ENCODE assay signal across 20 cellular contexts in genomic region chr11:105022527-105022926, GRCh38. TPM values are rescaled to one million over a fixed set of nuclear protein-coding genes. Genes with fewer than 3 reads are reported as not detected.
DNase-seq lines count a peak whose midpoint lies in the region; ATAC-seq and TF ChIP-seq lines count a peak whose summit lies in the region.
"Had no signal": no experiment of that assay in that cellular context is flagged by ENCODE, and none has a peak within 500 bp of the region (broad histone marks: within the 10 kb centered on the region; RNA-seq: fewer than 3 reads in every experiment).

No MANE protein-coding gene starts in this region.

- TF ChIP-seq CTCF in GM23338 (conservative IDR thresholded peaks at IDR 0.05; ENCODE audit: low read depth in 2 of 2), result no peak

- H3K36me3 ChIP-seq in GM23338 (ENCODE audit: insufficient read depth), result no peaks in the 10 kb centered on the region

- no peak overlapping the region for H3K27ac ChIP-seq in GM23338 (ENCODE audit: low read depth)

- H3K9me3 Mint-ChIP-seq in GM23338 (peaks cover 3% of the 10 kb centered on the region; the same call in 2 of the 3 replicates), memory B cell (no peaks in the 10 kb centered on the region)

- H3F3A ChIP-seq in GM23338 (replicated peaks; ENCODE audit: low read depth), result no peaks in the 10 kb centered on the region

- no peaks in the 10 kb centered on the region for H3K4me1 ChIP-seq in GM23338 (ENCODE audit: insufficient read depth)

- no peak for ATAC-seq in GM23338
- ATAC-seq in memory B cell (ENCODE audit: low read depth), result no peak
- no peak for ATAC-seq in GM21515 (IDR thresholded peaks at IDR 0.05; ENCODE audit: unreplicated experiment)
- ATAC-seq: GM12878 had no signal

- DNase-seq in GM23338 (ENCODE audit: low spot score), result no peak
- DNase-seq in amniotic epithelial cell (ENCODE audit: low read depth), result peak; percentile 36
- no peak for DNase-seq in memory B cell (ENCODE audit: low spot score in 2 of 2)
- no peak for DNase-seq in stimulated activated CD4-positive, alpha-beta T cell treated with anti-CD3 and anti-CD28 coated beads, Interleukin-15, amount 100 ng/mL, for 24 hours
- no peak for DNase-seq in NCI-H2171 treated with DMSO at 0.1 percent for 48 hours (lab: John Stamatoyannopoulos, UW)
- DNase-seq in MV-4-11 (lab: John Stamatoyannopoulos, UW), result no peak
- DNase-seq: ACHN, EL, MM.1S, NCI-H1105, NCI-H1694, NCI-H2107, NCI-H2227 treated with DMSO at 0.1 percent for 48 hours, NCI-H510A treated with DMSO at 0.1 percent for 48 hours, NCI-H774, Right ventricle myocardium superior had no signal

- H3K9me2 ChIP-seq in GM23338 (ENCODE audit: insufficient read depth), result no peaks in the 10 kb centered on the region

- peak overlapping the region; percentile 26; the same call in 1 of the 2 replicates for H3K27ac Mint-ChIP-seq in GM23338
- peak overlapping the region; percentile 0 for H3K27ac Mint-ChIP-seq in memory B cell

- peaks cover 2% of the 10 kb centered on the region; the same call in 2 of the 3 replicates for H3K36me3 Mint-ChIP-seq in GM23338 (ENCODE audit: low read depth)
- H3K36me3 Mint-ChIP-seq in memory B cell, result peaks cover 14% of the 10 kb centered on the region

- H3K27me3 Mint-ChIP-seq in GM23338 (ENCODE audit: insufficient read depth, low read depth, poor library complexity) (no peaks in the 10 kb centered on the region), memory B cell (no peaks in the 10 kb centered on the region)

- peak overlapping the region; percentile 70 for H2AFZ ChIP-seq in GM23338

- H3K27me3 ChIP-seq in GM23338 (ENCODE audit: insufficient read depth), result no peaks in the 10 kb centered on the region

- H3K4me2 ChIP-seq in GM23338, result no peak overlapping the region

- no peak overlapping the region for H3K4me3 Mint-ChIP-seq in GM23338
- no peak overlapping the region for H3K4me3 Mint-ChIP-seq in memory B cell

- H3K79me2 ChIP-seq in GM23338 (replicated peaks; ENCODE audit: insufficient read depth), result no peaks in the 10 kb centered on the region

- no peaks in the 10 kb centered on the region for H4K20me1 ChIP-seq in GM23338 (replicated peaks; ENCODE audit: insufficient read depth)

- no peak overlapping the region for H3K4me3 ChIP-seq in GM23338
- H3K4me3 ChIP-seq: GM12878 had no signal

- H3K4me1 Mint-ChIP-seq in GM23338 (no peaks in the 10 kb centered on the region), memory B cell (peaks cover 31% of the 10 kb centered on the region)

TF ChIP-seq in GM23338, 12 proteins besides CTCF, POLR2A, EP300 and RAD21:
- no peak for TF ChIP-seq ZNF114 (CRISPR knock-in tag; IDR thresholded peaks at IDR 0.05)
TF ChIP-seq in GM23338: peak in this region for 0.

RNA-seq across cellular contexts. Expression of gene CASP5, which starts 0.4 kb away (rescaled TPM):
- total RNA-seq in GM23338 (2014; rRNA removed; shearing (Covaris generic)), result not detected in 2 replicates
- 0.17 TPM in 1 of 2 replicates, not detected in the other for polyA plus RNA-seq in GM23338 (2016; fragmentation: Nextera tagmentation; extraction: Ambion mirVana)
- total RNA-seq: GM12878, H1, OCI-LY7, Right ventricle myocardium superior had no signal
- polyA plus RNA-seq: GM12878, H1 had no signal

RNA-seq across cellular contexts. Expression of gene CASP1, which starts 12.4 kb away (rescaled TPM):
- total RNA-seq in GM23338 (2014; rRNA removed; shearing (Covaris generic)), result 0.10 TPM in 1 of 2 replicates, not detected in the other
- not detected in 2 replicates for polyA plus RNA-seq in GM23338 (2016; fragmentation: Nextera tagmentation; extraction: Ambion mirVana)
- total RNA-seq: H1 had no signal
- polyA plus RNA-seq: H1 had no signal

RNA-seq across cellular contexts. Expression of gene CARD16, which starts 22.6 kb away (rescaled TPM):
- total RNA-seq in GM23338 (2014; rRNA removed; shearing (Covaris generic)), result not detected in 2 replicates
- polyA plus RNA-seq in GM23338 (2016; fragmentation: Nextera tagmentation; extraction: Ambion mirVana), result 0.50 TPM in 1 of 2 replicates, not detected in the other
- total RNA-seq: H1 had no signal
- polyA plus RNA-seq: H1 had no signal

RNA-seq across cellular contexts. Expression of gene CASP4, which starts 54.2 kb away (rescaled TPM):
- 0.35 TPM in 1 of 2 replicates, not detected in the other for total RNA-seq in GM23338 (2014; rRNA removed; shearing (Covaris generic))
- not detected in 2 replicates for polyA plus RNA-seq in GM23338 (2016; fragmentation: Nextera tagmentation; extraction: Ambion mirVana)
- total RNA-seq: H1 had no signal
